Comparison of ENCODE assay signal across 8 cellular contexts in genomic region chr4:85725727-85726170, GRCh38.
DNase-seq lines count a peak whose midpoint lies in the region; ATAC-seq, FAIRE-seq and TF ChIP-seq lines count a peak whose summit lies in the region.

No MANE protein-coding gene starts in this region.

- H3K4me3 Mint-ChIP-seq in stimulated activated naive CD8-positive, alpha-beta T cell treated with anti-CD3 and anti-CD28 coated beads, Interleukin-15, amount 100 ng/mL, for 72 hours, result no peak overlapping the region
- H3K4me3 Mint-ChIP-seq in activated T-helper 17 cell treated with anti-CD3 and anti-CD28 coated beads, Interleukin-2, amount 50 U/mL, for 72 hours, result no peak overlapping the region

- peak; percentile 52 for ATAC-seq in stimulated activated naive CD8-positive, alpha-beta T cell treated with anti-CD3 and anti-CD28 coated beads, Interleukin-15, Interleukin-2, amounts not matched to agents 100 U/mL and 50 U/mL, for 24 hours
- no peak for ATAC-seq in stimulated activated naive CD8-positive, alpha-beta T cell treated with anti-CD3 and anti-CD28 coated beads, Interleukin-15, amount 100 ng/mL, for 72 hours
- ATAC-seq in HG03520 (IDR thresholded peaks at IDR 0.05; ENCODE audit: unreplicated experiment) (peak; percentile 84), omental fat pad (ENCODE audit: low FRiP score) (peak; percentile 53)
- no peak for ATAC-seq in activated T-helper 17 cell treated with anti-CD3 and anti-CD28 coated beads, Interleukin-2, amount 50 U/mL, for 72 hours (replicated peaks)

- H3K27ac Mint-ChIP-seq in stimulated activated naive CD8-positive, alpha-beta T cell treated with anti-CD3 and anti-CD28 coated beads, Interleukin-15, amount 100 ng/mL, for 72 hours, result no peak overlapping the region
- no peak overlapping the region for H3K27ac Mint-ChIP-seq in activated T-helper 17 cell treated with anti-CD3 and anti-CD28 coated beads, Interleukin-2, amount 50 U/mL, for 72 hours

- H3K4me3 ChIP-seq in bronchial epithelial cell (ENCODE audit: low read depth, low read length), result no peak overlapping the region

- no peak for DNase-seq in stimulated activated naive CD8-positive, alpha-beta T cell treated with anti-CD3 and anti-CD28 coated beads, Interleukin-15, Interleukin-2, amounts not matched to agents 100 U/mL and 50 U/mL, for 24 hours
- DNase-seq in stimulated activated naive CD8-positive, alpha-beta T cell treated with anti-CD3 and anti-CD28 coated beads, Interleukin-15, amount 100 ng/mL, for 72 hours, result no peak
- DNase-seq in bronchial epithelial cell (ENCODE audit: low read depth), result no peak
- DNase-seq in omental fat pad (ENCODE audit: low spot score), result no peak
- DNase-seq in effector CD8-positive, alpha-beta T cell (lab: John Stamatoyannopoulos, UW), result no peak
- no peak for DNase-seq in NCI-H774 (lab: John Stamatoyannopoulos, UW)

- H3K27me3 ChIP-seq in bronchial epithelial cell (ENCODE audit: control insufficient read depth, insufficient read depth, low read length), result no peaks in the 10 kb centered on the region

- H3K27me3 Mint-ChIP-seq in stimulated activated naive CD8-positive, alpha-beta T cell treated with anti-CD3 and anti-CD28 coated beads, Interleukin-15, amount 100 ng/mL, for 72 hours, result no peaks in the 10 kb centered on the region
- H3K27me3 Mint-ChIP-seq in activated T-helper 17 cell treated with anti-CD3 and anti-CD28 coated beads, Interleukin-2, amount 50 U/mL, for 72 hours, result no peaks in the 10 kb centered on the region

- H3K9me3 Mint-ChIP-seq in stimulated activated naive CD8-positive, alpha-beta T cell treated with anti-CD3 and anti-CD28 coated beads, Interleukin-15, amount 100 ng/mL, for 72 hours, result peaks cover 0 to 2% of the 10 kb centered on the region in 2 donors
- no peaks in the 10 kb centered on the region for H3K9me3 Mint-ChIP-seq in activated T-helper 17 cell treated with anti-CD3 and anti-CD28 coated beads, Interleukin-2, amount 50 U/mL, for 72 hours

- TF ChIP-seq CTCF in bronchial epithelial cell (IDR thresholded peaks at IDR 0.05; ENCODE audit: insufficient read depth, low read length, severe bottlenecking), result no peak
- no peak for TF ChIP-seq CTCF in omental fat pad (IDR thresholded peaks at IDR 0.05)

- no peaks in the 10 kb centered on the region for H3K36me3 ChIP-seq in bronchial epithelial cell (ENCODE audit: control insufficient read depth, insufficient read depth, low read length)

- peak; percentile 77 for FAIRE-seq in bronchial epithelial cell (lab: Jason Lieb, UNC)

- no peaks in the 10 kb centered on the region for H3K36me3 Mint-ChIP-seq in activated T-helper 17 cell treated with anti-CD3 and anti-CD28 coated beads, Interleukin-2, amount 50 U/mL, for 72 hours (ENCODE audit: low read depth)

- no peaks in the 10 kb centered on the region for H3K4me1 Mint-ChIP-seq in stimulated activated naive CD8-positive, alpha-beta T cell treated with anti-CD3 and anti-CD28 coated beads, Interleukin-15, amount 100 ng/mL, for 72 hours
- H3K4me1 Mint-ChIP-seq in activated T-helper 17 cell treated with anti-CD3 and anti-CD28 coated beads, Interleukin-2, amount 50 U/mL, for 72 hours, result no peaks in the 10 kb centered on the region

Comparison
In these comparisons a context has a peak if more than half of its experiments do, and no peak if none do; other contexts are left out.
1. ATAC-seq: peak in stimulated activated naive CD8-positive, alpha-beta T cell treated with anti-CD3 and anti-CD28 coated beads, Interleukin-15, Interleukin-2, amounts not matched to agents 100 U/mL and 50 U/mL, for 24 hours (single experiment), HG03520 (single experiment) and omental fat pad (single experiment); none in stimulated activated naive CD8-positive, alpha-beta T cell treated with anti-CD3 and anti-CD28 coated beads, Interleukin-15, amount 100 ng/mL, for 72 hours (single experiment) and activated T-helper 17 cell treated with anti-CD3 and anti-CD28 coated beads, Interleukin-2, amount 50 U/mL, for 72 hours (single experiment).